Comparison of ENCODE assay signal across 1 cellular context in genomic region chr11:95923730-95924413, GRCh38.
TF ChIP-seq lines count a peak whose summit lies in the region.

Gene MTMR2, minus strand, starts transcription at chr11:95924107. Its CDS starts 153 bp downstream, at chr11:95923954.

TF ChIP-seq in HepG2, 621 proteins besides CTCF, POLR2A, EP300 and RAD21 (continued from another document and continues in another):
- TF ChIP-seq CREB3 (CRISPR knock-in tag; IDR thresholded peaks at IDR 0.05) (no peak), IRX3 (CRISPR knock-in tag; IDR thresholded peaks at IDR 0.05; ENCODE audit: borderline replicate concordance, low read depth) (peak; percentile 73; the same call in 1 of the 2 replicates), ZNF569 (CRISPR knock-in tag; IDR thresholded peaks at IDR 0.05; ENCODE audit: borderline replicate concordance) (no peak), ZFP36L2 (CRISPR knock-in tag; IDR thresholded peaks at IDR 0.05) (no peak), KMT2B (CRISPR knock-in tag; IDR thresholded peaks at IDR 0.05) (peak; percentile 99), ZNF724P (CRISPR knock-in tag; IDR thresholded peaks at IDR 0.05; ENCODE audit: borderline replicate concordance) (peak; percentile 81; the same call in 1 of the 2 replicates), ZNF567 (CRISPR knock-in tag; IDR thresholded peaks at IDR 0.05; ENCODE audit: borderline replicate concordance) (peak; percentile 95; the same call in 1 of the 2 replicates), CREM (IDR thresholded peaks at IDR 0.05) (peak; percentile 21; the same call in 1 of the 2 replicates), CREM (CRISPR knock-in tag; IDR thresholded peaks at IDR 0.05) (0 out of 2 replicates have a peak, but pooled peaks have one; percentile 7), ZNF34 (CRISPR knock-in tag; IDR thresholded peaks at IDR 0.05; ENCODE audit: borderline replicate concordance) (0 out of 2 replicates have a peak, but pooled peaks have one; percentile 29), ZNF552 (CRISPR knock-in tag; IDR thresholded peaks at IDR 0.05; ENCODE audit: borderline replicate concordance) (peak; percentile 94), PBX3 (CRISPR knock-in tag; IDR thresholded peaks at IDR 0.05; ENCODE audit: borderline replicate concordance) (no peak), TCF7 (IDR thresholded peaks at IDR 0.05; ENCODE audit: low read depth) (no peak), GZF1 (CRISPR knock-in tag; IDR thresholded peaks at IDR 0.05) (peak; percentile 77; the same call in 1 of the 2 replicates), ZNF776 (CRISPR knock-in tag; IDR thresholded peaks at IDR 0.05) (peak; percentile 86; the same call in 1 of the 2 replicates), ZNF549 (CRISPR knock-in tag; IDR thresholded peaks at IDR 0.05) (no peak), KLF15 (CRISPR knock-in tag; IDR thresholded peaks at IDR 0.05; ENCODE audit: borderline replicate concordance) (0 out of 2 replicates have a peak, but pooled peaks have one; percentile 60), ELF1 (CRISPR knock-in tag; IDR thresholded peaks at IDR 0.05) (peak; percentile 87), ZNF766 (CRISPR knock-in tag; IDR thresholded peaks at IDR 0.05; ENCODE audit: borderline replicate concordance) (no peak; the same call in 1 of the 2 replicates), RXRB (CRISPR knock-in tag; IDR thresholded peaks at IDR 0.05; ENCODE audit: borderline replicate concordance) (peak; percentile 63; the same call in 1 of the 2 replicates), KDM3A (CRISPR knock-in tag; IDR thresholded peaks at IDR 0.05; ENCODE audit: low read depth) (peak; percentile 72; the same call in 1 of the 2 replicates), CAMTA2 (CRISPR knock-in tag; IDR thresholded peaks at IDR 0.05; ENCODE audit: borderline replicate concordance) (0 out of 2 replicates have a peak, but pooled peaks have one; percentile 63), HDAC2 (CRISPR knock-in tag; IDR thresholded peaks at IDR 0.05) (peak; percentile 87), SRF (IDR thresholded peaks at IDR 0.05; ENCODE audit: low read depth, low read length) (no peak), TOE1 (CRISPR knock-in tag; IDR thresholded peaks at IDR 0.05) (no peak; the same call in 1 of the 2 replicates), DNMT3B (CRISPR knock-in tag; conservative IDR thresholded peaks at IDR 0.05) (no peak), AGO1 (IDR thresholded peaks at IDR 0.05; ENCODE audit: low read depth, low read length, poor library complexity, severe bottlenecking) (peak; percentile 43), CHD4 (IDR thresholded peaks at IDR 0.05; ENCODE audit: borderline replicate concordance, low read length) (no peak), AKAP8 (CRISPR knock-in tag; IDR thresholded peaks at IDR 0.05) (0 out of 2 replicates have a peak, but pooled peaks have one; percentile 50), ETV6 (CRISPR knock-in tag; conservative IDR thresholded peaks at IDR 0.05) (peak; percentile 83), FOSL2 (CRISPR knock-in tag; IDR thresholded peaks at IDR 0.05) (peak; percentile 50), ZNF281 (CRISPR knock-in tag; IDR thresholded peaks at IDR 0.05; ENCODE audit: borderline replicate concordance) (peak; percentile 14; the same call in 1 of the 2 replicates), PHF21A (CRISPR knock-in tag; IDR thresholded peaks at IDR 0.05) (peak; percentile 57; the same call in 1 of the 2 replicates), GATA4 (IDR thresholded peaks at IDR 0.05; ENCODE audit: borderline replicate concordance, low read depth) (peak; percentile 68; the same call in 1 of the 2 replicates), ZNF543 (CRISPR knock-in tag; IDR thresholded peaks at IDR 0.05) (peak; percentile 98), RXRA (CRISPR knock-in tag; IDR thresholded peaks at IDR 0.05) (peak; percentile 71), RBM39 (IDR thresholded peaks at IDR 0.05; ENCODE audit: low read depth, low read length, poor library complexity, severe bottlenecking) (peak; percentile 71), ZNF224 (CRISPR knock-in tag; IDR thresholded peaks at IDR 0.05) (no peak), ZNF3 (CRISPR knock-in tag; IDR thresholded peaks at IDR 0.05) (no peak), TOPORS (CRISPR knock-in tag; IDR thresholded peaks at IDR 0.05) (peak; percentile 49; the same call in 1 of the 2 replicates), MEF2D (CRISPR knock-in tag; IDR thresholded peaks at IDR 0.05) (peak; percentile 78; the same call in 1 of the 2 replicates), ZNF367 (CRISPR knock-in tag; IDR thresholded peaks at IDR 0.05; ENCODE audit: borderline replicate concordance) (no peak), ZNF264 (CRISPR knock-in tag; IDR thresholded peaks at IDR 0.05) (peak; percentile 76; the same call in 1 of the 2 replicates)
- TF ChIP-seq, protein P1, sequence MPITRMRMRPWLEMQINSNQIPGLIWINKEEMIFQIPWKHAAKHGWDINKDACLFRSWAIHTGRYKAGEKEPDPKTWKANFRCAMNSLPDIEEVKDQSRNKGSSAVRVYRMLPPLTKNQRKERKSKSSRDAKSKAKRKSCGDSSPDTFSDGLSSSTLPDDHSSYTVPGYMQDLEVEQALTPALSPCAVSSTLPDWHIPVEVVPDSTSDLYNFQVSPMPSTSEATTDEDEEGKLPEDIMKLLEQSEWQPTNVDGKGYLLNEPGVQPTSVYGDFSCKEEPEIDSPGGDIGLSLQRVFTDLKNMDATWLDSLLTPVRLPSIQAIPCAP (CRISPR knock-in tag; IDR thresholded peaks at IDR 0.05; ENCODE audit: low read depth) = 0 out of 2 replicates have a peak, but pooled peaks have one; percentile 20
- TF ChIP-seq, protein P2, sequence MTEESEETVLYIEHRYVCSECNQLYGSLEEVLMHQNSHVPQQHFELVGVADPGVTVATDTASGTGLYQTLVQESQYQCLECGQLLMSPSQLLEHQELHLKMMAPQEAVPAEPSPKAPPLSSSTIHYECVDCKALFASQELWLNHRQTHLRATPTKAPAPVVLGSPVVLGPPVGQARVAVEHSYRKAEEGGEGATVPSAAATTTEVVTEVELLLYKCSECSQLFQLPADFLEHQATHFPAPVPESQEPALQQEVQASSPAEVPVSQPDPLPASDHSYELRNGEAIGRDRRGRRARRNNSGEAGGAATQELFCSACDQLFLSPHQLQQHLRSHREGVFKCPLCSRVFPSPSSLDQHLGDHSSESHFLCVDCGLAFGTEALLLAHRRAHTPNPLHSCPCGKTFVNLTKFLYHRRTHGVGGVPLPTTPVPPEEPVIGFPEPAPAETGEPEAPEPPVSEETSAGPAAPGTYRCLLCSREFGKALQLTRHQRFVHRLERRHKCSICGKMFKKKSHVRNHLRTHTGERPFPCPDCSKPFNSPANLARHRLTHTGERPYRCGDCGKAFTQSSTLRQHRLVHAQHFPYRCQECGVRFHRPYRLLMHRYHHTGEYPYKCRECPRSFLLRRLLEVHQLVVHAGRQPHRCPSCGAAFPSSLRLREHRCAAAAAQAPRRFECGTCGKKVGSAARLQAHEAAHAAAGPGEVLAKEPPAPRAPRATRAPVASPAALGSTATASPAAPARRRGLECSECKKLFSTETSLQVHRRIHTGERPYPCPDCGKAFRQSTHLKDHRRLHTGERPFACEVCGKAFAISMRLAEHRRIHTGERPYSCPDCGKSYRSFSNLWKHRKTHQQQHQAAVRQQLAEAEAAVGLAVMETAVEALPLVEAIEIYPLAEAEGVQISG (CRISPR knock-in tag; IDR thresholded peaks at IDR 0.05) = peak; percentile 92
- TF ChIP-seq, protein P3, sequence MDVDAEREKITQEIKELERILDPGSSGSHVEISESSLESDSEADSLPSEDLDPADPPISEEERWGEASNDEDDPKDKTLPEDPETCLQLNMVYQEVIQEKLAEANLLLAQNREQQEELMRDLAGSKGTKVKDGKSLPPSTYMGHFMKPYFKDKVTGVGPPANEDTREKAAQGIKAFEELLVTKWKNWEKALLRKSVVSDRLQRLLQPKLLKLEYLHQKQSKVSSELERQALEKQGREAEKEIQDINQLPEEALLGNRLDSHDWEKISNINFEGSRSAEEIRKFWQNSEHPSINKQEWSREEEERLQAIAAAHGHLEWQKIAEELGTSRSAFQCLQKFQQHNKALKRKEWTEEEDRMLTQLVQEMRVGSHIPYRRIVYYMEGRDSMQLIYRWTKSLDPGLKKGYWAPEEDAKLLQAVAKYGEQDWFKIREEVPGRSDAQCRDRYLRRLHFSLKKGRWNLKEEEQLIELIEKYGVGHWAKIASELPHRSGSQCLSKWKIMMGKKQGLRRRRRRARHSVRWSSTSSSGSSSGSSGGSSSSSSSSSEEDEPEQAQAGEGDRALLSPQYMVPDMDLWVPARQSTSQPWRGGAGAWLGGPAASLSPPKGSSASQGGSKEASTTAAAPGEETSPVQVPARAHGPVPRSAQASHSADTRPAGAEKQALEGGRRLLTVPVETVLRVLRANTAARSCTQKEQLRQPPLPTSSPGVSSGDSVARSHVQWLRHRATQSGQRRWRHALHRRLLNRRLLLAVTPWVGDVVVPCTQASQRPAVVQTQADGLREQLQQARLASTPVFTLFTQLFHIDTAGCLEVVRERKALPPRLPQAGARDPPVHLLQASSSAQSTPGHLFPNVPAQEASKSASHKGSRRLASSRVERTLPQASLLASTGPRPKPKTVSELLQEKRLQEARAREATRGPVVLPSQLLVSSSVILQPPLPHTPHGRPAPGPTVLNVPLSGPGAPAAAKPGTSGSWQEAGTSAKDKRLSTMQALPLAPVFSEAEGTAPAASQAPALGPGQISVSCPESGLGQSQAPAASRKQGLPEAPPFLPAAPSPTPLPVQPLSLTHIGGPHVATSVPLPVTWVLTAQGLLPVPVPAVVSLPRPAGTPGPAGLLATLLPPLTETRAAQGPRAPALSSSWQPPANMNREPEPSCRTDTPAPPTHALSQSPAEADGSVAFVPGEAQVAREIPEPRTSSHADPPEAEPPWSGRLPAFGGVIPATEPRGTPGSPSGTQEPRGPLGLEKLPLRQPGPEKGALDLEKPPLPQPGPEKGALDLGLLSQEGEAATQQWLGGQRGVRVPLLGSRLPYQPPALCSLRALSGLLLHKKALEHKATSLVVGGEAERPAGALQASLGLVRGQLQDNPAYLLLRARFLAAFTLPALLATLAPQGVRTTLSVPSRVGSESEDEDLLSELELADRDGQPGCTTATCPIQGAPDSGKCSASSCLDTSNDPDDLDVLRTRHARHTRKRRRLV (CRISPR knock-in tag; IDR thresholded peaks at IDR 0.05) = peak; percentile 82; the same call in 1 of the 2 replicates
- TF ChIP-seq, protein P4, sequence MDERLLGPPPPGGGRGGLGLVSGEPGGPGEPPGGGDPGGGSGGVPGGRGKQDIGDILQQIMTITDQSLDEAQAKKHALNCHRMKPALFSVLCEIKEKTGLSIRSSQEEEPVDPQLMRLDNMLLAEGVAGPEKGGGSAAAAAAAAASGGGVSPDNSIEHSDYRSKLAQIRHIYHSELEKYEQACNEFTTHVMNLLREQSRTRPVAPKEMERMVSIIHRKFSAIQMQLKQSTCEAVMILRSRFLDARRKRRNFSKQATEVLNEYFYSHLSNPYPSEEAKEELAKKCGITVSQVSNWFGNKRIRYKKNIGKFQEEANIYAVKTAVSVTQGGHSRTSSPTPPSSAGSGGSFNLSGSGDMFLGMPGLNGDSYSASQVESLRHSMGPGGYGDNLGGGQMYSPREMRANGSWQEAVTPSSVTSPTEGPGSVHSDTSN (CRISPR knock-in tag; IDR thresholded peaks at IDR 0.05) = no peak
- TF ChIP-seq, protein P5, sequence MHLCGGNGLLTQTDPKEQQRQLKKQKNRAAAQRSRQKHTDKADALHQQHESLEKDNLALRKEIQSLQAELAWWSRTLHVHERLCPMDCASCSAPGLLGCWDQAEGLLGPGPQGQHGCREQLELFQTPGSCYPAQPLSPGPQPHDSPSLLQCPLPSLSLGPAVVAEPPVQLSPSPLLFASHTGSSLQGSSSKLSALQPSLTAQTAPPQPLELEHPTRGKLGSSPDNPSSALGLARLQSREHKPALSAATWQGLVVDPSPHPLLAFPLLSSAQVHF (CRISPR knock-in tag; IDR thresholded peaks at IDR 0.05) = peak; percentile 35
- TF ChIP-seq, protein P6, sequence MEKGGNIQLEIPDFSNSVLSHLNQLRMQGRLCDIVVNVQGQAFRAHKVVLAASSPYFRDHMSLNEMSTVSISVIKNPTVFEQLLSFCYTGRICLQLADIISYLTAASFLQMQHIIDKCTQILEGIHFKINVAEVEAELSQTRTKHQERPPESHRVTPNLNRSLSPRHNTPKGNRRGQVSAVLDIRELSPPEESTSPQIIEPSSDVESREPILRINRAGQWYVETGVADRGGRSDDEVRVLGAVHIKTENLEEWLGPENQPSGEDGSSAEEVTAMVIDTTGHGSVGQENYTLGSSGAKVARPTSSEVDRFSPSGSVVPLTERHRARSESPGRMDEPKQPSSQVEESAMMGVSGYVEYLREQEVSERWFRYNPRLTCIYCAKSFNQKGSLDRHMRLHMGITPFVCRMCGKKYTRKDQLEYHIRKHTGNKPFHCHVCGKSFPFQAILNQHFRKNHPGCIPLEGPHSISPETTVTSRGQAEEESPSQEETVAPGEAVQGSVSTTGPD (CRISPR knock-in tag; IDR thresholded peaks at IDR 0.05) = 0 out of 2 replicates have a peak, but pooled peaks have one; percentile 14
